Comparison of ENCODE assay signal across 22 cellular contexts in the genomic region with DNA sequence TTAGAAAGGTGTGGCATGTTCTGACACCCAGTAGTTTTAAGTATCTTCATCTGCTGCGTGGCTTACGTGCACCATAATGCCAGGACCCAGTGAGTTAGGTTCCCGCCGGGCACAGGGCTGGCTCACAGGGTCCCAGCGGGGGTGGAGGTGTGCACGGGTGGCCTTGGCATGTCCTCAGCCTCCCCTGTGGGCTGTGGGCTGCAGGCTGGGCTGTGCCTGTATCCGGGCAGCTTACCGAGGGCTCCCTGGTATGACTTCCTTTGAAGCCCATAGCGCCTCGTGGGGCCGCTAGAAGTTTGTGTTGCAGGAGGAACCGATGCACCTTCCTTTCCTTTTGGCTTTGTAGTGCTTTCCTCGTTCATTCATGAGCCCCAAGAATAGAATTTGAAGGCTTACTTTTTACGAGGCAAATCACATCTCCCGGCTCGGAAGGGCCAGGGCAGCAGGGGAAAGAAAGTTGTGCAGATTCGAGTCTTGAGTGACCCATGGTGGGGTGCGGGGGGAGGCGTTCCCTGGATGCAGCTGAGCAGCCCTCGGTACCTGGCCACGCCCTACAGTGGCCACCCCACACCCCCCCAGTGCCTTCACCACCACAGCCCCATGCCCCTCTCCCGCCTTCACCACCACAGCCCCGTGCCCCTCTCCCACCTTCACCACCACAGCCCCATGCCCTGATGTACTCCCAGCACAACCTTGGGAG.
DNase-seq lines count a peak whose midpoint lies in the region; ATAC-seq and TF ChIP-seq lines count a peak whose summit lies in the region.
"Had no signal": no experiment of that assay in that cellular context is flagged by ENCODE, and none has a peak within 500 bp of the region (broad histone marks: within the 10 kb centered on the region; RNA-seq: fewer than 3 reads in every experiment).

No MANE protein-coding gene starts in this region.

- no peaks in the 10 kb centered on the region for H3K9me3 Mint-ChIP-seq in endodermal cell
- H3K9me3 Mint-ChIP-seq: CD14-positive monocyte had no signal

- H3K27me3 Mint-ChIP-seq in endodermal cell (ENCODE audit: insufficient read depth) = no peaks in the 10 kb centered on the region

- no peaks in the 10 kb centered on the region for H3K4me1 Mint-ChIP-seq in endodermal cell
- H3K4me1 Mint-ChIP-seq: CD14-positive monocyte had no signal

- no peak overlapping the region for H3K9ac ChIP-seq in endodermal cell (ENCODE audit: extremely low read depth, low read length, poor library complexity, severe bottlenecking)

- 70 to 86% methylated on average over 9 to 23 of the region's 23 CpGs for WGBS in endodermal cell (ENCODE audit: insufficient coverage in 1 of 2, insufficient read length in 1 of 2), 2 experiments

- TF ChIP-seq CTCF in endodermal cell (conservative IDR thresholded peaks at IDR 0.05) = no peak

- H3K4me3 ChIP-seq in H7 (ENCODE audit: insufficient read depth, low read depth, low read length) (no peak overlapping the region), endodermal cell (ENCODE audit: low read length) (no peak overlapping the region)
- H3K4me3 ChIP-seq: MG63 had no signal

- no peaks in the 10 kb centered on the region for H3K9me3 ChIP-seq in endodermal cell (ENCODE audit: control insufficient read depth, low read length)
- H3K9me3 ChIP-seq: MG63 had no signal

- no peak overlapping the region for H3K27ac ChIP-seq in endodermal cell (ENCODE audit: low read depth, low read length)

- H3K36me3 ChIP-seq in H7 (replicated peaks; ENCODE audit: control insufficient read depth, insufficient read depth, low read length) = no peaks in the 10 kb centered on the region
- H3K36me3 ChIP-seq in endodermal cell (ENCODE audit: control insufficient read depth, insufficient read depth, low read length) = no peaks in the 10 kb centered on the region
- H3K36me3 ChIP-seq: MG63 had no signal

- no peak overlapping the region for H3K27ac Mint-ChIP-seq in endodermal cell

- no peak overlapping the region for H3K4me3 Mint-ChIP-seq in endodermal cell
- H3K4me3 Mint-ChIP-seq: CD14-positive monocyte had no signal

- no peaks in the 10 kb centered on the region for H3K4me1 ChIP-seq in endodermal cell (ENCODE audit: control insufficient read depth, insufficient read depth, low read length)

- no peaks in the 10 kb centered on the region for H3K36me3 Mint-ChIP-seq in endodermal cell (ENCODE audit: low read depth)
- H3K36me3 Mint-ChIP-seq: CD14-positive monocyte had no signal

- no peaks in the 10 kb centered on the region for H3K27me3 ChIP-seq in H7 (ENCODE audit: control insufficient read depth, insufficient read depth, low read length)
- no peaks in the 10 kb centered on the region for H3K27me3 ChIP-seq in endodermal cell (ENCODE audit: control insufficient read depth, insufficient read depth, low read length, poor library complexity, severe bottlenecking)

- intact Hi-C loops in cardiac septum (cut with DNase I) = no loop called here
- intact Hi-C loops in Right ventricle myocardium superior (cut with DNase I) = no loop called here
- intact Hi-C loops in sciatic nerve (cut with DNase I) = no loop called here

- ATAC-seq in Right ventricle myocardium superior (ENCODE audit: poor library complexity) (no peak), sciatic nerve (no peak)
- ATAC-seq: PC-3 had no signal

- peak; percentile 53 for DNase-seq in cardiac septum (ENCODE audit: low spot score)
- no peak for DNase-seq in Right ventricle myocardium superior
- peak; percentile 52 for DNase-seq in H7
- peak; percentile 45 for DNase-seq in endodermal cell
- peak; percentile 32 for DNase-seq in sciatic nerve (ENCODE audit: low spot score)
- no peak for DNase-seq in NK-92 treated with Interleukin-12 subunit alpha and Interleukin-12 subunit beta, amount 100 ng/mL, for 24 hours (lab: John Stamatoyannopoulos, UW)
- DNase-seq in stimulated activated CD4-positive, alpha-beta T cell treated with anti-CD3 and anti-CD28 coated beads, Interleukin-4, amount 100 ng/mL, for 4 hours = no peak
- DNase-seq in NCI-H2196 (lab: John Stamatoyannopoulos, UW; ENCODE audit: unreplicated experiment) = no peak
- DNase-seq: 8988T, AML-193, EL, GF-D8, MG63, NCI-H1048, NCI-H1417 treated with DMSO at 0.1 percent for 48 hours, NCI-H187, NCI-H446 treated with DMSO at 0.1 percent for 48 hours, NCI-H526 treated with DMSO at 0.1 percent for 48 hours, PC-3, RPMI8226, SIG-M5 had no signal

Comparison
In these comparisons a context has a peak if more than half of its experiments do, and no peak if none do; other contexts are left out.
1. DNase-seq: peak in cardiac septum (single experiment), H7 (single experiment), endodermal cell (single experiment) and sciatic nerve (single experiment); none in Right ventricle myocardium superior (single experiment), NK-92 treated with Interleukin-12 subunit alpha and Interleukin-12 subunit beta, amount 100 ng/mL, for 24 hours (single experiment), stimulated activated CD4-positive, alpha-beta T cell treated with anti-CD3 and anti-CD28 coated beads, Interleukin-4, amount 100 ng/mL, for 4 hours (0 of 2) and NCI-H2196 (single experiment).